In genomic region chr5:168228668-168229067, GRCh38 we compare ENCODE assay signal across 22 cellular contexts.
"Had no signal": no experiment of that assay in that cellular context is flagged by ENCODE, and none has a peak within 500 bp of the region (broad histone marks: within the 10 kb centered on the region; RNA-seq: fewer than 3 reads in every experiment).

No MANE protein-coding gene starts in this region.

- H3K27ac ChIP-seq: body of pancreas, epithelial cell of prostate, hepatocyte, right atrium auricular region, suprapubic skin, transverse colon, uterus had no signal

- H3K4me1 ChIP-seq: body of pancreas, right atrium auricular region, suprapubic skin, transverse colon, uterus had no signal

- ATAC-seq: body of pancreas, left colon had no signal

- H3K27me3 Mint-ChIP-seq: activated naive CD8-positive, alpha-beta T cell had no signal

- H3K27ac Mint-ChIP-seq: activated CD8-positive, alpha-beta memory T cell treated with anti-CD3 and anti-CD28 coated beads, Interleukin-2, amount 10 ng/mL, durations not matched to agents 7 days and 5 days; activated naive CD8-positive, alpha-beta T cell; nephron; progenitor cell of endocrine pancreas; stimulated activated naive CD8-positive, alpha-beta T cell treated with anti-CD3 and anti-CD28 coated beads, Interleukin-15, Interleukin-2, amounts not matched to agents 100 ng/mL and 50 ng/mL, for 24 hours; T-helper 2 cell treated with Interferon-gamma antibody and Interleukin-4, amounts not matched to agents 5 μg/mL and 100 μg/mL, for 36 hours had no signal

- H3K9me3 Mint-ChIP-seq: effector memory CD8-positive, alpha-beta T cell; nephron had no signal

- H3K4me3 ChIP-seq: body of pancreas, hepatocyte, lung, right atrium auricular region, suprapubic skin, transverse colon, uterus had no signal

- H3K36me3 Mint-ChIP-seq: activated CD8-positive, alpha-beta memory T cell treated with anti-CD3 and anti-CD28 coated beads, Interleukin-2, amount 10 ng/mL, durations not matched to agents 7 days and 5 days; activated naive CD8-positive, alpha-beta T cell had no signal

- DNase-seq: activated CD4-positive, alpha-beta T cell treated with anti-CD3 and anti-CD28 coated beads, Interleukin-2, amount 50 U/mL, for 48 hours; activated effector memory CD4-positive, alpha-beta T cell treated with Interleukin-2 at 50 U/mL for 16 hours; activated T-cell treated with anti-CD3 and anti-CD28 coated beads, Interleukin-2, amount 50 U/mL, for 1 hour; body of pancreas; foreskin fibroblast; left colon; nucleus accumbens; SW 1271; transverse colon; uterus had no signal

- H3K27me3 ChIP-seq: body of pancreas, hepatocyte, right atrium auricular region, transverse colon, uterus had no signal

- H3K36me3 ChIP-seq: right atrium auricular region, suprapubic skin, transverse colon, uterus had no signal

- H3K9me3 ChIP-seq: body of pancreas, right atrium auricular region, suprapubic skin, transverse colon, uterus had no signal

- H3K4me3 Mint-ChIP-seq: activated CD8-positive, alpha-beta memory T cell treated with anti-CD3 and anti-CD28 coated beads, Interleukin-2, amount 10 ng/mL, durations not matched to agents 7 days and 5 days; activated naive CD8-positive, alpha-beta T cell; nephron; stimulated activated naive CD8-positive, alpha-beta T cell treated with anti-CD3 and anti-CD28 coated beads, Interleukin-15, Interleukin-2, amounts not matched to agents 100 ng/mL and 50 ng/mL, for 24 hours had no signal

- H3K4me2 ChIP-seq: hepatocyte had no signal
